Comparison of ENCODE assay signal across 8 cellular contexts in genomic region chr4:8419222-8420041, GRCh38. TPM values are rescaled to one million over a fixed set of nuclear protein-coding genes. Genes with fewer than 3 reads are reported as not detected.
A peak's percentile ranks its signal among the peaks of the same experiment; 100 is the strongest.
DNase-seq lines count a peak whose midpoint lies in the region; ATAC-seq, FAIRE-seq and TF ChIP-seq lines count a peak whose summit lies in the region.

No MANE protein-coding gene starts in this region.

- H3K9me3 Mint-ChIP-seq in progenitor cell of endocrine pancreas (ENCODE audit: low read depth), result no peaks in the 10 kb centered on the region

- H4K20me1 ChIP-seq in PC-3 (ENCODE audit: low read length), result no peaks in the 10 kb centered on the region

- no peaks in the 10 kb centered on the region for H3K9me2 ChIP-seq in PC-3 (replicated peaks; ENCODE audit: low read length)

- H3K27ac ChIP-seq in foreskin keratinocyte, result no peak overlapping the region
- H3K27ac ChIP-seq in PC-3 (ENCODE audit: low read length), result no peak overlapping the region

- no peaks in the 10 kb centered on the region for H3K36me3 ChIP-seq in PC-3 (ENCODE audit: low read depth, low read length)

- TF ChIP-seq CTCF in foreskin keratinocyte (conservative IDR thresholded peaks at IDR 0.05), result no peak
- TF ChIP-seq CTCF in PC-3 (conservative IDR thresholded peaks at IDR 0.05; ENCODE audit: low read depth, low read length), result no peak
- TF ChIP-seq CTCF in progenitor cell of endocrine pancreas (IDR thresholded peaks at IDR 0.05; ENCODE audit: unreplicated experiment), result no peak

- H2AFZ ChIP-seq in PC-3 (ENCODE audit: low read length), result no peak overlapping the region

- H3K4me3 Mint-ChIP-seq in progenitor cell of endocrine pancreas (ENCODE audit: low read depth), result no peak overlapping the region

- H3K4me1 ChIP-seq in foreskin keratinocyte (no peaks in the 10 kb centered on the region), PC-3 (ENCODE audit: insufficient read depth, low read length) (peaks cover 10% of the 10 kb centered on the region)

- no peaks in the 10 kb centered on the region for H3K36me3 Mint-ChIP-seq in progenitor cell of endocrine pancreas (ENCODE audit: insufficient read depth)

- no peaks in the 10 kb centered on the region for H3K27me3 Mint-ChIP-seq in progenitor cell of endocrine pancreas

- no peaks in the 10 kb centered on the region for H3K9me3 ChIP-seq in PC-3 (ENCODE audit: low read length)

- peak; percentile 9 for FAIRE-seq in urothelium cell line (lab: Jason Lieb, UNC)

- CTCF ChIA-PET in PC-3 (lab: Charles Lee), result interaction anchor here (0.5 kb wide), 1 partner anchor 9 kb away, joined by 5 read pairs; no protein-coding TSS in a partner anchor

- BruUV-seq in PC-3 (replicated peaks; lab: Mats Ljungman, UMichigan), result no TSS peak

- H3K27me3 ChIP-seq in foreskin keratinocyte, result no peaks in the 10 kb centered on the region
- H3K27me3 ChIP-seq in PC-3 (ENCODE audit: low read length), result no peaks in the 10 kb centered on the region

- H3F3A ChIP-seq in PC-3 (ENCODE audit: low read length, unreplicated experiment), result no peaks in the 10 kb centered on the region

- POLR2A ChIA-PET in PC-3 (lab: Charles Lee; ENCODE audit: unreplicated experiment), result no interaction called here

- no peaks in the 10 kb centered on the region; the same call in 1 of the 2 replicates for H3K79me2 ChIP-seq in PC-3 (ENCODE audit: low read length)

- H3K4me2 ChIP-seq in PC-3 (ENCODE audit: low read length), result no peak overlapping the region

- H3K9ac ChIP-seq in PC-3 (ENCODE audit: low read length), result no peak overlapping the region

- peak; percentile 64 for ATAC-seq in GM21576 (IDR thresholded peaks at IDR 0.05; ENCODE audit: unreplicated experiment)
- peak; percentile 16 for ATAC-seq in foreskin keratinocyte
- no peak for ATAC-seq in PC-3

- DNase-seq in EL, result peak; percentile 52
- DNase-seq in OCI-M1 (lab: John Stamatoyannopoulos, UW), result peak; percentile 2
- no peak for DNase-seq in foreskin keratinocyte
- no peak for DNase-seq in urothelium cell line (ENCODE audit: low spot score)
- DNase-seq in PC-3, result no peak
- DNase-seq in epidermal melanocyte (ENCODE audit: insufficient read length, low spot score), result no peak
- no peak for DNase-seq in progenitor cell of endocrine pancreas (ENCODE audit: low spot score, unreplicated experiment)

- intact Hi-C loops in PC-3 (cut with micrococcal nuclease), result no loop called here

- H3K4me1 Mint-ChIP-seq in progenitor cell of endocrine pancreas (ENCODE audit: low read depth), result peaks cover 2% of the 10 kb centered on the region

- no peak overlapping the region for H3K4me3 ChIP-seq in PC-3 (ENCODE audit: low read length)

- no peak overlapping the region for H3K27ac Mint-ChIP-seq in progenitor cell of endocrine pancreas

RNA-seq across cellular contexts. Expression of gene ACOX3, which starts 21.1 kb away (rescaled TPM):
- 11.5 and 17.8 TPM in 2 replicates for total RNA-seq in foreskin keratinocyte
- polyA plus RNA-seq in foreskin keratinocyte, result 10.4 and 12.9 TPM in 2 replicates
- total RNA-seq in PC-3 (2014; rRNA removed), result 12.2 and 13.0 TPM in 2 replicates
- 22.6 and 25.3 TPM in 2 replicates for total RNA-seq in progenitor cell of endocrine pancreas

RNA-seq across cellular contexts. Expression of gene TRMT44, which starts 21.1 kb away (rescaled TPM):
- total RNA-seq in foreskin keratinocyte (12.1 and 12.9 TPM in 2 replicates), PC-3 (2014; rRNA removed) (13.3 and 15.3 TPM in 2 replicates), progenitor cell of endocrine pancreas (29.1 and 31.0 TPM in 2 replicates)
- 7.1 and 7.4 TPM in 2 replicates for polyA plus RNA-seq in foreskin keratinocyte

Comparison
In these comparisons a context has a peak if more than half of its experiments do, and no peak if none do; other contexts are left out.
1. DNase-seq: peak in EL (single experiment) and OCI-M1 (single experiment); none in foreskin keratinocyte (0 of 2), urothelium cell line (single experiment), PC-3 (single experiment), epidermal melanocyte (single experiment) and progenitor cell of endocrine pancreas (single experiment).